ENCODE assay signal across 14 cellular contexts in the genomic region with DNA sequence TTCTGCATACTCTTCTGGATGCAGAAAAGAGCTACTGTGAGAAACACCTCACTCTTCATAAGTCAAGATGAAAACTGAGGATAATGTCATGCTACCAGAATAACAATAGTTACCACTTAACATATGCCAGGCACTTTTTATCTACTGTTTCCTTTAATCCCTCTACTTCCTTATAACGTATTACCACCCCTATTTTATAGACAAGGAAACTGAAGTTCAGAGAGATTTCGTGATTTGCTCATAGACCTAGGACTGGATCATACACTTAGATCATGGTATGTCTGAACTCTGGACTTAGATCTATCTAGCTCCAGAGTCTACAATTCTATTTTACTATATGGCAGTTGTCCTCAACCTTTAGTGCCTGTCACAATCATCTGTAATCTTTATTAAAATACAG.
"Had no signal": no experiment of that assay in that cellular context is flagged by ENCODE, and none has a peak within 500 bp of the region (broad histone marks: within the 10 kb centered on the region; RNA-seq: fewer than 3 reads in every experiment).

No MANE protein-coding gene starts in this region.

- H3K27ac ChIP-seq: coronary artery, lower lobe of right lung had no signal

- H3K36me3 ChIP-seq: lower lobe of right lung had no signal

- H3K27me3 Mint-ChIP-seq: activated CD4-positive, alpha-beta memory T cell treated with anti-CD3 and anti-CD28 coated beads, Interleukin-2, amount 10 ng/mL, durations not matched to agents 7 days and 5 days; progenitor cell of endocrine pancreas; type B pancreatic cell had no signal

- H3K4me3 Mint-ChIP-seq: activated CD4-positive, alpha-beta memory T cell treated with anti-CD3 and anti-CD28 coated beads, Interleukin-2, amount 10 ng/mL, durations not matched to agents 7 days and 5 days; type B pancreatic cell had no signal

- H3K9me3 ChIP-seq: lower lobe of right lung had no signal

- DNase-seq: activated CD4-positive, alpha-beta memory T cell treated with anti-CD3 and anti-CD28 coated beads, Interleukin-2, amount 10 ng/mL, durations not matched to agents 7 days and 5 days; activated gamma-delta T cell; activated T-cell treated with anti-CD3 and anti-CD28 coated beads, Interleukin-2, amount 50 U/mL, for 48 hours; effector CD4-positive, alpha-beta T cell; lower lobe of right lung; right cardiac atrium; stimulated activated CD4-positive, alpha-beta T cell treated with anti-CD3 and anti-CD28 coated beads, Interleukin-4, amount 100 ng/mL, for 4 hours; stimulated activated CD8-positive, alpha-beta memory T cell treated with anti-CD3 and anti-CD28 coated beads, Interleukin-4, amount 100 ng/mL, for 48 hours; stimulated activated naive CD4-positive, alpha-beta T cell treated with Interleukin-2 at 50 U/mL for 16 hours had no signal

- H3K36me3 Mint-ChIP-seq: activated naive CD4-positive, alpha-beta T cell treated with anti-CD3 and anti-CD28 coated beads, Interleukin-2, amount 50 U/mL, for 72 hours; type B pancreatic cell had no signal

- H3K27ac Mint-ChIP-seq: activated CD4-positive, alpha-beta memory T cell treated with anti-CD3 and anti-CD28 coated beads, Interleukin-2, amount 10 ng/mL, durations not matched to agents 7 days and 5 days; activated naive CD4-positive, alpha-beta T cell treated with anti-CD3 and anti-CD28 coated beads, Interleukin-2, amount 50 U/mL, for 72 hours; progenitor cell of endocrine pancreas; type B pancreatic cell had no signal

- ATAC-seq: activated naive CD4-positive, alpha-beta T cell treated with anti-CD3 and anti-CD28 coated beads, Interleukin-2, amount 50 U/mL, for 72 hours; lower lobe of right lung; right cardiac atrium had no signal

- H3K4me3 ChIP-seq: coronary artery, lower lobe of right lung, smooth muscle cell had no signal

- H3K9me3 Mint-ChIP-seq: activated CD4-positive, alpha-beta memory T cell treated with anti-CD3 and anti-CD28 coated beads, Interleukin-2, amount 10 ng/mL, durations not matched to agents 7 days and 5 days; activated naive CD4-positive, alpha-beta T cell treated with anti-CD3 and anti-CD28 coated beads, Interleukin-2, amount 50 U/mL, for 72 hours; type B pancreatic cell had no signal
